In genomic region chr12:48197967-48198618, GRCh38 we compare ENCODE assay signal across 1 cellular context.
TF ChIP-seq lines count a peak whose summit lies in the region.

No MANE protein-coding gene starts in this region.

TF ChIP-seq in K562, 482 proteins besides CTCF, POLR2A, EP300 and RAD21 (continued from another document):
- TF ChIP-seq POLR3G (IDR thresholded peaks at IDR 0.05; ENCODE audit: extremely low read depth, insufficient read length, insufficient replicate concordance) (no peak), COPS2 (conservative IDR thresholded peaks at IDR 0.05) (no peak), SPI1 (IDR thresholded peaks at IDR 0.05; ENCODE audit: borderline replicate concordance, low read depth, low read length) (no peak), NONO (IDR thresholded peaks at IDR 0.05; ENCODE audit: low read depth in 2 of 2, low read length in 1 of 2) (0 out of 4 replicates have a peak, but pooled peaks of 1 of the 2 experiments have one; percentile 25), TCF7 (IDR thresholded peaks at IDR 0.05; ENCODE audit: borderline replicate concordance) (no peak), CBFB (CRISPR knock-in tag; IDR thresholded peaks at IDR 0.05) (peak; percentile 26; the same call in 1 of the 2 replicates), NCOA1 (IDR thresholded peaks at IDR 0.05; ENCODE audit: low read depth) (no peak), MAZ (CRISPR knock-in tag; conservative IDR thresholded peaks at IDR 0.05 in 1 of 2, IDR thresholded peaks at IDR 0.05 in 1 of 2) (0 out of 4 replicates have a peak, but pooled peaks of 1 of the 2 experiments have one; percentile 35), ZNF764 (CRISPR knock-in tag; IDR thresholded peaks at IDR 0.05; ENCODE audit: low read depth) (no peak), RREB1 (CRISPR knock-in tag; IDR thresholded peaks at IDR 0.05) (peak; percentile 26; the same call in 1 of the 2 replicates)
TF ChIP-seq in K562: peak in this region for 111.
